8 cellular contexts compared by ENCODE assay signal in the genomic region with DNA sequence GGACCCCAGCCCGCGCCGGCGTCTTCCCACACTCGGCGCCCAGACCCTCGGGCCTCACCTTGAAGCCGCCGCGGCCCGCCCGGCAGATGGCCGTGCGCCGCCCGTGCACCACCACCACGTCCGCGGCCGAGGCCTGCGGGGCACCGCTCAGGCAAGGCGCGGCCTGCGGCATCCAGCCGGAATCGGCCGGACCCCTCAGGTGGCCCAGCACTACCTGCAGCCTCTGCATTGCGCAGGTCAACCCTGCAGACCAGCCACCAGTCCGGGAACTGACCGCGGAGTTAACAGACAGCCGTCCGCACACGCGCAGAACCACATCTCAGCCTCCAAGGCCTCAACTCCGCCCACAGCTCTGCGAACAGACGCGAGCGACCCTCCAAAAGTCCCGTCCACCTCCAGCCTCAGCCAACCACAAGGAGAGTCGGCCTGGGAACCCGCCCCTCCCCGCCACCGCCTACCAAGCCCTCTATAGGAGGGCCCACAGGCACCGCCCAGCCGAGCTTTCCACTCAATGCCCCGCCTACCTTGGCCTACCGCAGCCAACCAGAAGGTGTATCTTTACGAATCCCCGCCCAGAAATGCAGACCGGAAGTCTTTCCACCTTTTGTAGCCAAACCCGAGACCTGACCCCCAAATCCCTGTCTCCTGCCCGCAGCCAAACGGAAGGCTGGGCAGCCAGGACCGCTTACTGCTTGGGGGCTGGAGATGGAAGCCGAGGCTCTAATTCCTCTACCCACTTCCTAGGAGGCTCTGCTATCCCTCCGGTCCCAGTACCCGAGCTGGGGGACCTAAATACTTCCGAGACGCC. TPM values are rescaled to one million over a fixed set of nuclear protein-coding genes. Genes with fewer than 3 reads are reported as not detected.
DNase-seq lines count a peak whose midpoint lies in the region; ATAC-seq and TF ChIP-seq lines count a peak whose summit lies in the region.

A gene with protein sequence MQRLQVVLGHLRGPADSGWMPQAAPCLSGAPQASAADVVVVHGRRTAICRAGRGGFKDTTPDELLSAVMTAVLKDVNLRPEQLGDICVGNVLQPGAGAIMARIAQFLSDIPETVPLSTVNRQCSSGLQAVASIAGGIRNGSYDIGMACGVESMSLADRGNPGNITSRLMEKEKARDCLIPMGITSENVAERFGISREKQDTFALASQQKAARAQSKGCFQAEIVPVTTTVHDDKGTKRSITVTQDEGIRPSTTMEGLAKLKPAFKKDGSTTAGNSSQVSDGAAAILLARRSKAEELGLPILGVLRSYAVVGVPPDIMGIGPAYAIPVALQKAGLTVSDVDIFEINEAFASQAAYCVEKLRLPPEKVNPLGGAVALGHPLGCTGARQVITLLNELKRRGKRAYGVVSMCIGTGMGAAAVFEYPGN (minus strand): TSS at position 321 of the 808 bp plus-strand sequence. CDS start 92 bp downstream, at position 229.

- H3K36me3 ChIP-seq in neuron (ENCODE audit: insufficient read depth, low read length) (peaks cover 18% of the 10 kb centered on the region), subcutaneous abdominal adipose tissue (ENCODE audit: control insufficient read depth in 5 of 5, insufficient read depth in 5 of 5, low read length in 5 of 5) (peaks cover 0 to 47% (median 39%) of the 10 kb centered on the region in 5 donors)

- peak; percentile 92 for ATAC-seq in foreskin keratinocyte

- in situ Hi-C loops in SK-MEL-5 (cut with HindIII; ENCODE audit: low pct_unique_long_range_greater_than_20kb, low sequenced_read_pairs) = no loop called here

- H3K27ac ChIP-seq in foreskin keratinocyte (peak within 1 kb of the TSS; percentile 74), subcutaneous abdominal adipose tissue (ENCODE audit: low read depth, low read length) (peak within 1 kb of the TSS; percentile 98)

- no peaks in the 10 kb centered on the region for H3K9me3 ChIP-seq in neuron (ENCODE audit: low read length)
- H3K9me3 ChIP-seq in subcutaneous abdominal adipose tissue (ENCODE audit: control insufficient read depth in 5 of 5, low read length in 5 of 5) = no peaks in the 10 kb centered on the region

- POLR2A ChIA-PET in HEK293T (lab: Yijun Ruan, JAX) = interaction anchor here (0.6 to 3.8 kb wide), 11 partner anchors 9 to 374 kb away, joined by 3 to 39 read pairs (median 3); a partner anchor contains a TSS

- peak within 1 kb of the TSS; percentile 89 to 95 (median 92) for H3K9ac ChIP-seq in subcutaneous abdominal adipose tissue (ENCODE audit: low read length in 5 of 5)

- DNase-seq in GF-D8 (lab: John Stamatoyannopoulos, UW) (peak; percentile 95), HEK293T (ENCODE audit: extremely low spot score) (peak; percentile 97), MV-4-11 (lab: John Stamatoyannopoulos, UW) (peak; percentile 99), SK-MEL-5 (ENCODE audit: low read depth, low spot score) (peak; percentile 99), foreskin keratinocyte (peak; percentile 94 to 98)
- DNase-seq in activated naive CD4-positive, alpha-beta T cell treated with Interleukin-2 at 50 U/mL for 16 hours = peak; percentile 98

- H3K4me3 ChIP-seq in neuron (ENCODE audit: low read length) (peak within 1 kb of the TSS; percentile 74), subcutaneous abdominal adipose tissue (ENCODE audit: low read depth in 1 of 5, low read length in 5 of 5) (peak within 1 kb of the TSS; percentile 85 to 94 (median 91))

- H2AFZ ChIP-seq in neuron (ENCODE audit: low read depth, low read length) = peak within 1 kb of the TSS; percentile 46

- H3K4me1 ChIP-seq in foreskin keratinocyte = peaks cover 8% of the 10 kb centered on the region
- H3K4me1 ChIP-seq in neuron (ENCODE audit: insufficient read depth, low read length) = peaks cover 12% of the 10 kb centered on the region
- H3K4me1 ChIP-seq in subcutaneous abdominal adipose tissue (ENCODE audit: control insufficient read depth in 5 of 5, insufficient read depth in 5 of 5, low read length in 5 of 5) = peaks cover 16 to 79% (median 63%) of the 10 kb centered on the region in 5 donors

- no peak for TF ChIP-seq CTCF in foreskin keratinocyte (conservative IDR thresholded peaks at IDR 0.05)

- H3K27me3 ChIP-seq in foreskin keratinocyte (no peaks in the 10 kb centered on the region), neuron (ENCODE audit: insufficient read depth, low read length) (no peaks in the 10 kb centered on the region), subcutaneous abdominal adipose tissue (ENCODE audit: control insufficient read depth in 5 of 5, insufficient read depth in 4 of 5, low read length in 5 of 5) (peaks cover 0 to 3% (median 0%) of the 10 kb centered on the region in 5 donors)

- CTCF ChIA-PET in HEK293T (lab: Yijun Ruan, JAX) = interaction anchor here (0.8 kb wide), 1 partner anchor 303 kb away, joined by 3 read pairs; no protein-coding TSS in a partner anchor

TF ChIP-seq in HEK293T, 16 proteins besides CTCF, POLR2A, EP300 and RAD21:
- TF ChIP-seq ELF4 (IDR thresholded peaks at IDR 0.05) = peak; percentile 78
- TF ChIP-seq, protein P1, sequence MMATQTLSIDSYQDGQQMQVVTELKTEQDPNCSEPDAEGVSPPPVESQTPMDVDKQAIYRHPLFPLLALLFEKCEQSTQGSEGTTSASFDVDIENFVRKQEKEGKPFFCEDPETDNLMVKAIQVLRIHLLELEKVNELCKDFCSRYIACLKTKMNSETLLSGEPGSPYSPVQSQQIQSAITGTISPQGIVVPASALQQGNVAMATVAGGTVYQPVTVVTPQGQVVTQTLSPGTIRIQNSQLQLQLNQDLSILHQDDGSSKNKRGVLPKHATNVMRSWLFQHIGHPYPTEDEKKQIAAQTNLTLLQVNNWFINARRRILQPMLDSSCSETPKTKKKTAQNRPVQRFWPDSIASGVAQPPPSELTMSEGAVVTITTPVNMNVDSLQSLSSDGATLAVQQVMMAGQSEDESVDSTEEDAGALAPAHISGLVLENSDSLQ (IDR thresholded peaks at IDR 0.05) = peak; percentile 90
- TF ChIP-seq SUZ12 (IDR thresholded peaks at IDR 0.05) = no peak
- peak; percentile 97 for TF ChIP-seq HDGF (IDR thresholded peaks at IDR 0.05; ENCODE audit: borderline replicate concordance)

RNA-seq across cellular contexts. Expression of the gene that starts here (rescaled TPM):
- total RNA-seq in SK-MEL-5 (2014; rRNA removed; shearing (Covaris generic)) = 14.1 and 26.2 TPM in 2 replicates
- polyA plus RNA-seq in SK-MEL-5 (2015; cell fraction: cytosol; rRNA removed) = 80.6 and 84.8 TPM in 2 replicates
- 286 and 300 TPM in 2 replicates for polyA plus RNA-seq in SK-MEL-5 (2015; cell fraction: nucleus; rRNA removed)
- total RNA-seq in foreskin keratinocyte = 45.3 and 52.9 TPM in 2 replicates
- polyA plus RNA-seq in foreskin keratinocyte = 70.7 and 75.5 TPM in 2 replicates

Comparison
In these comparisons a context has a peak if more than half of its experiments do, and no peak if none do; other contexts are left out.
1. Peak in every context shown above with its lines: DNase-seq, ATAC-seq, H3K4me3 ChIP-seq and H3K27ac ChIP-seq.